9 cellular contexts compared by ENCODE assay signal in the genomic region with DNA sequence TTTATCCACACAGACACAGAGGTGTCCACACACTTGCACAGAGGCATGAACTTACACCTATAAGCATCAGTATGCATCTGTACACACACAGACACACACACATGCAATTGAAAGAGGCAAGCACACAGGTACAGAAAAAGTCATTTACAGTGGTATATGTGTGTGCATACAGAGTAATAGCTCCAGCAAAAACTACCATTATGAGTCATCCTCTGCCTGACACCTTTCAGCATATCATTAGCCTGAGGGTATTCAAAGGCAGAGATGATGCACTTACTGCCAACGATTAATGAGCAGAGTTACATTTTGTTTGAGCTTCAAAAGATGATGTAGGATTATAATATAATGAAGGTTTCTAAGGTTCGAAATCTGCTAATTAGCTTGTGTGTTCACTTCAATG.
DNase-seq lines count a peak whose midpoint lies in the region; ATAC-seq and TF ChIP-seq lines count a peak whose summit lies in the region.
"Had no signal": no experiment of that assay in that cellular context is flagged by ENCODE, and none has a peak within 500 bp of the region (broad histone marks: within the 10 kb centered on the region; RNA-seq: fewer than 3 reads in every experiment).

No MANE protein-coding gene starts in this region.

- H3K4me3 Mint-ChIP-seq in naive thymus-derived CD4-positive, alpha-beta T cell = no peak overlapping the region

- TF ChIP-seq CTCF in omental fat pad (IDR thresholded peaks at IDR 0.05) = no peak
- no peak for TF ChIP-seq CTCF in thyroid gland (IDR thresholded peaks at IDR 0.05)

- no peak for TF ChIP-seq POLR2A in thyroid gland (IDR thresholded peaks at IDR 0.05)

- no peak overlapping the region for H3K4me3 ChIP-seq in naive thymus-derived CD4-positive, alpha-beta T cell (ENCODE audit: low read length)
- H3K4me3 ChIP-seq in thyroid gland (replicated peaks in 1 of 3) = no peak overlapping the region

- H3K9me3 ChIP-seq in naive thymus-derived CD4-positive, alpha-beta T cell (ENCODE audit: control insufficient read depth in 2 of 3, low read length in 3 of 3) = no peaks in the 10 kb centered on the region
- H3K9me3 ChIP-seq in thyroid gland = no peaks in the 10 kb centered on the region

- intact Hi-C loops in naive thymus-derived CD4-positive, alpha-beta T cell (cut with micrococcal nuclease) = no loop called here
- intact Hi-C loops in thyroid gland (cut with DNase I) = no loop called here

- no peaks in the 10 kb centered on the region for H3K27me3 ChIP-seq in naive thymus-derived CD4-positive, alpha-beta T cell (ENCODE audit: control insufficient read depth in 2 of 2, insufficient read depth in 2 of 2, low read length in 2 of 2)
- H3K27me3 ChIP-seq in thyroid gland = no peaks in the 10 kb centered on the region

- no peak overlapping the region for H3K27ac ChIP-seq in naive thymus-derived CD4-positive, alpha-beta T cell (ENCODE audit: low read depth, low read length)
- H3K27ac ChIP-seq in thyroid gland = no peak overlapping the region
- H3K27ac ChIP-seq: KMS-11 had no signal

- H3K27ac Mint-ChIP-seq in naive thymus-derived CD4-positive, alpha-beta T cell = no peak overlapping the region

- H3K27me3 Mint-ChIP-seq in naive thymus-derived CD4-positive, alpha-beta T cell = peaks cover 0 to 29% (median 0%) of the 10 kb centered on the region in 5 donors

- peaks cover 0 to 11% (median 0%) of the 10 kb centered on the region in 11 donors for H3K9me3 Mint-ChIP-seq in naive thymus-derived CD4-positive, alpha-beta T cell

- H3K4me1 ChIP-seq in naive thymus-derived CD4-positive, alpha-beta T cell (ENCODE audit: control insufficient read depth in 2 of 2, insufficient read depth in 2 of 2, low read length in 2 of 2) = no peaks in the 10 kb centered on the region
- H3K4me1 ChIP-seq in thyroid gland = no peaks in the 10 kb centered on the region

- no peaks in the 10 kb centered on the region for H3K36me3 Mint-ChIP-seq in naive thymus-derived CD4-positive, alpha-beta T cell

- H3K4me1 Mint-ChIP-seq in naive thymus-derived CD4-positive, alpha-beta T cell = peaks cover 0 to 5% (median 0%) of the 10 kb centered on the region in 7 donors

- ATAC-seq in HG02678 (IDR thresholded peaks at IDR 0.05; ENCODE audit: unreplicated experiment) (peak; percentile 78), omental fat pad (ENCODE audit: low FRiP score) (no peak)
- peak; percentile 40 for ATAC-seq in naive thymus-derived CD4-positive, alpha-beta T cell

- no peaks in the 10 kb centered on the region for H3K36me3 ChIP-seq in naive thymus-derived CD4-positive, alpha-beta T cell (ENCODE audit: control insufficient read depth in 2 of 3, insufficient read depth in 3 of 3, low read length in 3 of 3)
- H3K36me3 ChIP-seq in thyroid gland = no peaks in the 10 kb centered on the region

- POLR2A ChIA-PET in naive thymus-derived CD4-positive, alpha-beta T cell (lab: Charles Lee) = no interaction called here

- CTCF ChIA-PET in naive thymus-derived CD4-positive, alpha-beta T cell (lab: Charles Lee) = interaction anchor here (0.6 kb wide), 1 partner anchor 1023 kb away, joined by 3 read pairs; no protein-coding TSS in a partner anchor

- 90 to 93% methylated on average over 2 of the region's 2 CpGs for WGBS in thyroid gland, 2 donors

- DNase-seq in DMS79 treated with DMSO at 0.1 percent for 48 hours (lab: John Stamatoyannopoulos, UW) (peak; percentile 4), DMS79 (lab: John Stamatoyannopoulos, UW) (no peak), NCI-H345 treated with DMSO at 0.1 percent for 48 hours (lab: John Stamatoyannopoulos, UW; ENCODE audit: unreplicated experiment) (peak; percentile 24), omental fat pad (ENCODE audit: low spot score) (no peak), NCI-H1092 (lab: John Stamatoyannopoulos, UW) (no peak), thyroid gland (no peak)
- DNase-seq in naive thymus-derived CD4-positive, alpha-beta T cell = no peak

Comparison
In these comparisons a context has a peak if more than half of its experiments do, and no peak if none do; other contexts are left out.
1. DNase-seq: peak in DMS79 treated with DMSO at 0.1 percent for 48 hours (single experiment) and NCI-H345 treated with DMSO at 0.1 percent for 48 hours (single experiment); none in DMS79 (single experiment), naive thymus-derived CD4-positive, alpha-beta T cell (0 of 9), omental fat pad (single experiment), NCI-H1092 (single experiment) and thyroid gland (0 of 2).